In the genomic region with DNA sequence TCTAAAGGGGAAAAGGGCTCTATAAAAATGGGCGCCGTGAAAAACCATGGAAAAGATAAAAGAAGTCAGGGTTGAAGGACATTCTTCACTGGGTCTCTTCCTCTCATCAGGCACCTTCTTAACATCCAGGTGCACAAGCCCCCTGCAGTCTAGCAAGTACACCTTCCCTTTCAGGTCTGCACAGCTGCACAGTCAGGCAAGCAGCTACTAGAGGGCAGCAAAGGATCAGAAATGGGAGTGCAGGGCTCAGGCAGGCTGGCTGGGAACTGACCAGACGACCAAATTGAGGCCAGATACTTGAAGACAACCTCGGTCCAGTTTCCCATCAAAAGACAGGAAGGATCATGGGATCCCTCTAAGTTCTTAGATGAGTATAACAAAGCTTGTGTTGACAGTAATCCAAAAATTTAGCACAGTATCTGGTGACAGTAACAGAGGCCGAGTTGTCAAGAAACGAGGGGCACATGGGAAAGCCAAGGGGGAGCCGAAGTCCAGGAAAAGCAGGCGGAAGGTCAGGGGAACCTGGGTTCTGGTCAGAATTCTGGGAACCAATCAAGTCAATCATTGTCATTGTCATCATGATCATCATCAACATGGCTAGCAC, we compare ENCODE assay signal across 1 cellular context.
A peak's percentile ranks its signal among the peaks of the same experiment; 100 is the strongest.
TF ChIP-seq lines count a peak whose summit lies in the region.

No MANE protein-coding gene starts in this region.

TF ChIP-seq in HepG2, 621 proteins besides CTCF, POLR2A, EP300 and RAD21 (continued from another document):
- TF ChIP-seq, protein P1, sequence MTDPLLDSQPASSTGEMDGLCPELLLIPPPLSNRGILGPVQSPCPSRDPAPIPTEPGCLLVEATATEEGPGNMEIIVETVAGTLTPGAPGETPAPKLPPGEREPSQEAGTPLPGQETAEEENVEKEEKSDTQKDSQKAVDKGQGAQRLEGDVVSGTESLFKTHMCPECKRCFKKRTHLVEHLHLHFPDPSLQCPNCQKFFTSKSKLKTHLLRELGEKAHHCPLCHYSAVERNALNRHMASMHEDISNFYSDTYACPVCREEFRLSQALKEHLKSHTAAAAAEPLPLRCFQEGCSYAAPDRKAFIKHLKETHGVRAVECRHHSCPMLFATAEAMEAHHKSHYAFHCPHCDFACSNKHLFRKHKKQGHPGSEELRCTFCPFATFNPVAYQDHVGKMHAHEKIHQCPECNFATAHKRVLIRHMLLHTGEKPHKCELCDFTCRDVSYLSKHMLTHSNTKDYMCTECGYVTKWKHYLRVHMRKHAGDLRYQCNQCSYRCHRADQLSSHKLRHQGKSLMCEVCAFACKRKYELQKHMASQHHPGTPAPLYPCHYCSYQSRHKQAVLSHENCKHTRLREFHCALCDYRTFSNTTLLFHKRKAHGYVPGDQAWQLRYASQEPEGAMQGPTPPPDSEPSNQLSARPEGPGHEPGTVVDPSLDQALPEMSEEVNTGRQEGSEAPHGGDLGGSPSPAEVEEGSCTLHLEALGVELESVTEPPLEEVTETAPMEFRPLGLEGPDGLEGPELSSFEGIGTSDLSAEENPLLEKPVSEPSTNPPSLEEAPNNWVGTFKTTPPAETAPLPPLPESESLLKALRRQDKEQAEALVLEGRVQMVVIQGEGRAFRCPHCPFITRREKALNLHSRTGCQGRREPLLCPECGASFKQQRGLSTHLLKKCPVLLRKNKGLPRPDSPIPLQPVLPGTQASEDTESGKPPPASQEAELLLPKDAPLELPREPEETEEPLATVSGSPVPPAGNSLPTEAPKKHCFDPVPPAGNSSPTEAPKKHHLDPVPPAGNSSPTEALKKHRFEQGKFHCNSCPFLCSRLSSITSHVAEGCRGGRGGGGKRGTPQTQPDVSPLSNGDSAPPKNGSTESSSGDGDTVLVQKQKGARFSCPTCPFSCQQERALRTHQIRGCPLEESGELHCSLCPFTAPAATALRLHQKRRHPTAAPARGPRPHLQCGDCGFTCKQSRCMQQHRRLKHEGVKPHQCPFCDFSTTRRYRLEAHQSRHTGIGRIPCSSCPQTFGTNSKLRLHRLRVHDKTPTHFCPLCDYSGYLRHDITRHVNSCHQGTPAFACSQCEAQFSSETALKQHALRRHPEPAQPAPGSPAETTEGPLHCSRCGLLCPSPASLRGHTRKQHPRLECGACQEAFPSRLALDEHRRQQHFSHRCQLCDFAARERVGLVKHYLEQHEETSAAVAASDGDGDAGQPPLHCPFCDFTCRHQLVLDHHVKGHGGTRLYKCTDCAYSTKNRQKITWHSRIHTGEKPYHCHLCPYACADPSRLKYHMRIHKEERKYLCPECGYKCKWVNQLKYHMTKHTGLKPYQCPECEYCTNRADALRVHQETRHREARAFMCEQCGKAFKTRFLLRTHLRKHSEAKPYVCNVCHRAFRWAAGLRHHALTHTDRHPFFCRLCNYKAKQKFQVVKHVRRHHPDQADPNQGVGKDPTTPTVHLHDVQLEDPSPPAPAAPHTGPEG (CRISPR knock-in tag; IDR thresholded peaks at IDR 0.05) = no peak
- TF ChIP-seq SMC3 (IDR thresholded peaks at IDR 0.05; ENCODE audit: low read length) (peak; percentile 70), ZNF264 (CRISPR knock-in tag; IDR thresholded peaks at IDR 0.05) (no peak), CBFB (CRISPR knock-in tag; IDR thresholded peaks at IDR 0.05) (no peak), CCAR2 (optimal IDR thresholded peaks at IDR 0.05; ENCODE audit: low read depth, low read length) (no peak)
